Comparison of ENCODE assay signal across 15 cellular contexts in genomic region chr1:234163267-234163919, GRCh38.
DNase-seq lines count a peak whose midpoint lies in the region; ATAC-seq and TF ChIP-seq lines count a peak whose summit lies in the region.
"Had no signal": no experiment of that assay in that cellular context is flagged by ENCODE, and none has a peak within 500 bp of the region (broad histone marks: within the 10 kb centered on the region; RNA-seq: fewer than 3 reads in every experiment).

No MANE protein-coding gene starts in this region.

- H3K4me2 ChIP-seq in OCI-LY3 (ENCODE audit: low read length), result peak overlapping the region; percentile 48

- H3K79me2 ChIP-seq in OCI-LY3 (ENCODE audit: low read length), result no peaks in the 10 kb centered on the region

- H3K4me1 Mint-ChIP-seq in activated naive CD4-positive, alpha-beta T cell treated with anti-CD3 and anti-CD28 coated beads, Interleukin-2, amount 10 ng/mL, durations not matched to agents 7 days and 5 days, result peaks cover 33% of the 10 kb centered on the region

- TF ChIP-seq POLR2A in transverse colon (IDR thresholded peaks at IDR 0.05) (no peak), body of pancreas (IDR thresholded peaks at IDR 0.05) (no peak)

- 0 out of 2 replicates have a peak, but pooled peaks cover 2% of the 10 kb centered on the region for H3K27me3 ChIP-seq in OCI-LY3 (ENCODE audit: low read depth, low read length)
- no peaks in the 10 kb centered on the region for H3K27me3 ChIP-seq in transverse colon
- H3K27me3 ChIP-seq in body of pancreas, result no peaks in the 10 kb centered on the region

- no peak for TF ChIP-seq CTCF in OCI-LY3 (IDR thresholded peaks at IDR 0.05; ENCODE audit: low read depth, low read length)
- no peak for TF ChIP-seq CTCF in transverse colon (IDR thresholded peaks at IDR 0.05)
- no peak for TF ChIP-seq CTCF in body of pancreas (IDR thresholded peaks at IDR 0.05)

- H3K27ac ChIP-seq in OCI-LY3 (ENCODE audit: low read length) (no peak overlapping the region), transverse colon (no peak overlapping the region), body of pancreas (no peak overlapping the region)

- peaks cover 12% of the 10 kb centered on the region for H3K27me3 Mint-ChIP-seq in activated naive CD4-positive, alpha-beta T cell treated with anti-CD3 and anti-CD28 coated beads, Interleukin-2, amount 10 ng/mL, durations not matched to agents 7 days and 5 days

- H3K27ac Mint-ChIP-seq in activated naive CD4-positive, alpha-beta T cell treated with anti-CD3 and anti-CD28 coated beads, Interleukin-2, amount 10 ng/mL, durations not matched to agents 7 days and 5 days, result no peak overlapping the region

- H3K4me1 ChIP-seq in OCI-LY3 (ENCODE audit: low read length), result peaks cover 35% of the 10 kb centered on the region
- no peaks in the 10 kb centered on the region for H3K4me1 ChIP-seq in transverse colon
- no peaks in the 10 kb centered on the region for H3K4me1 ChIP-seq in body of pancreas

- peak; percentile 26 for DNase-seq in activated naive CD4-positive, alpha-beta T cell treated with anti-CD3 and anti-CD28 coated beads, Interleukin-2, amount 10 ng/mL, durations not matched to agents 7 days and 5 days
- DNase-seq in activated naive CD4-positive, alpha-beta T cell (lab: John Stamatoyannopoulos, UW), result no peak
- DNase-seq in NCI-H2107 treated with DMSO at 0.1 percent for 48 hours (lab: John Stamatoyannopoulos, UW; ENCODE audit: unreplicated experiment) (no peak), transverse colon (no peak), body of pancreas (no peak)
- DNase-seq: 8988T, GF-D8, NCI-H1417 treated with DMSO at 0.1 percent for 48 hours, NCI-H2029, NCI-H748 treated with DMSO at 0.1 percent for 48 hours had no signal

- H3K4me3 ChIP-seq in OCI-LY3 (ENCODE audit: low read length) (no peak overlapping the region), transverse colon (no peak overlapping the region), body of pancreas (no peak overlapping the region)
- H3K4me3 ChIP-seq: K562 had no signal

- ATAC-seq in esophagus mucosa (peak; percentile 47), GM21528 (IDR thresholded peaks at IDR 0.05; ENCODE audit: low FRiP score, unreplicated experiment) (no peak), body of pancreas (no peak)
- ATAC-seq: HCT116, K562 had no signal

- H3K9me3 ChIP-seq in OCI-LY3 (ENCODE audit: insufficient read depth, low read length) (no peaks in the 10 kb centered on the region), transverse colon (no peaks in the 10 kb centered on the region), body of pancreas (no peaks in the 10 kb centered on the region)

- 31 to 53% methylated on average over 4 to 6 of the region's 6 CpGs for WGBS in transverse colon (ENCODE audit: low coverage in 1 of 2), 2 donors
- WGBS in body of pancreas, 2 donors, result 42 to 50% methylated on average over 6 of the region's 6 CpGs

- H3K9ac ChIP-seq in OCI-LY3 (ENCODE audit: low read length), result no peak overlapping the region

- peaks cover 4% of the 10 kb centered on the region for H3K9me3 Mint-ChIP-seq in activated naive CD4-positive, alpha-beta T cell treated with anti-CD3 and anti-CD28 coated beads, Interleukin-2, amount 10 ng/mL, durations not matched to agents 7 days and 5 days

- in situ Hi-C loops in transverse colon (cut with MboI; ENCODE audit: low pct_ligation_motif_present in 1 of 4, low pct_unique_long_range_greater_than_20kb in 1 of 4, low sequenced_read_pairs in 3 of 4), result no loop called here

- CTCF ChIA-PET in activated naive CD4-positive, alpha-beta T cell treated with anti-CD3 and anti-CD28 coated beads, Interleukin-2, amount 10 ng/mL, durations not matched to agents 7 days and 5 days (lab: Charles Lee), result interaction anchor here (0.9 to 2.7 kb wide), 3 partner anchors 26 to 147 kb away, joined by 4 to 17 read pairs (median 6); no protein-coding TSS in a partner anchor

- intact Hi-C loops in transverse colon (cut with DNase I; ENCODE audit: low total_unique reads) (no loop called here), body of pancreas (cut with DNase I) (no loop called here)

- no peak overlapping the region for H3K4me3 Mint-ChIP-seq in activated naive CD4-positive, alpha-beta T cell treated with anti-CD3 and anti-CD28 coated beads, Interleukin-2, amount 10 ng/mL, durations not matched to agents 7 days and 5 days

- no peak overlapping the region for H2AFZ ChIP-seq in OCI-LY3 (ENCODE audit: low read depth, low read length)

- peaks cover 6% of the 10 kb centered on the region for H3K36me3 Mint-ChIP-seq in activated naive CD4-positive, alpha-beta T cell treated with anti-CD3 and anti-CD28 coated beads, Interleukin-2, amount 10 ng/mL, durations not matched to agents 7 days and 5 days

- no peak for TF ChIP-seq EP300 in transverse colon (IDR thresholded peaks at IDR 0.05; ENCODE audit: low read depth)

- H3K36me3 ChIP-seq in OCI-LY3 (replicated peaks; ENCODE audit: low read depth, low read length), result no peaks in the 10 kb centered on the region
- H3K36me3 ChIP-seq in transverse colon, result no peaks in the 10 kb centered on the region
- no peaks in the 10 kb centered on the region for H3K36me3 ChIP-seq in body of pancreas (replicated peaks in 1 of 2; ENCODE audit: insufficient read depth in 1 of 2, low read depth in 2 of 2)

- H4K20me1 ChIP-seq in OCI-LY3 (ENCODE audit: insufficient read depth, low read length), result no peaks in the 10 kb centered on the region
